Comparison of ENCODE assay signal across 8 cellular contexts in the genomic region with DNA sequence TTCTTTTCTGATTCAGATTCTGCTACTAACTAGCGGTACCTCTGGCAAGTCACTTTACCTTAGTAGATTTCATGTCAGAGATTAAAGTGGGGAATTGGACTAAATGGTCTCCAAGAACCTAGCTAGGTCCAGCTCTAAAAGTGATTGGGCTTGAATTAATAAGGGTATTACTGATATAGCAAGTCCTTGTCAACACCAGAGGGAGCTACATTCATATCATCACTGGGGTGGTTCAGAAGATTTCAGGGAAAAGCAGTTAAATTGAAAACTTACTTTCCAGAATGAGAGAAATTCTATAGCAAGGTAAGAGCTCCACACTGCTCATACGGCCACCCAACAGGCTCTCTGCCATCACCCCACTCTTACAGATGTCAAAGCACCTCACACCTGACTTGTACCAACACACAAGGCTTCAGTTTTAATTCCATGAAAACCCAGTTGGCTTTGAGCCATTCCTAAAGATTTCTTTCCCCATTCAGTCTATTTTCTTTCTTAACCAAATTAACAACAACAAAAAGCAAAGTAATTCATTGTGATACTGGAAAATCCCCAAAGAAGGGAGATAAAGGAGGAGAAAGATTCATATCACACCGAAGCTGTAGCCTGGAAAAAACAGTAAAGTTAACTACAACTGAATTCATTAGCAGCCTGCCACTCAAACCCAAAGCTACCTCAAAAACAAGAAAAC. TPM values are rescaled to one million over a fixed set of nuclear protein-coding genes. Genes with fewer than 3 reads are reported as not detected.
A peak's percentile ranks its signal among the peaks of the same experiment; 100 is the strongest.
DNase-seq lines count a peak whose midpoint lies in the region; ATAC-seq and TF ChIP-seq lines count a peak whose summit lies in the region.

No MANE protein-coding gene starts in this region.

- H3K36me3 ChIP-seq in left lung (peaks cover 3 to 12% of the 10 kb centered on the region in 2 donors), suprapubic skin (peaks cover 9% of the 10 kb centered on the region), upper lobe of left lung (peaks cover 0 to 12% (median 4%) of the 10 kb centered on the region in 4 donors)

- H3K9me3 ChIP-seq in left lung (no peaks in the 10 kb centered on the region), suprapubic skin (no peaks in the 10 kb centered on the region), upper lobe of left lung (no peaks in the 10 kb centered on the region)

- H3K27ac ChIP-seq in left lung, result no peak overlapping the region
- H3K27ac ChIP-seq in suprapubic skin, result no peak overlapping the region
- H3K27ac ChIP-seq in upper lobe of left lung, result no peak overlapping the region

- intact Hi-C loops in left lung (cut with DNase I), result no loop called here

- in situ Hi-C loops in astrocyte of the spinal cord (cut with HindIII; ENCODE audit: low sequenced_read_pairs), result no loop called here

- peak; percentile 30 for DNase-seq in D341Med (ENCODE audit: low spot score)
- peak; percentile 51 for DNase-seq in HT-29 (ENCODE audit: low spot score)
- peak; percentile 70 for DNase-seq in astrocyte of the spinal cord (ENCODE audit: low read depth, low spot score)
- DNase-seq in left lung, result no peak
- DNase-seq in suprapubic skin (ENCODE audit: low spot score in 2 of 2), result no peak
- no peak for DNase-seq in upper lobe of left lung

- TF ChIP-seq POLR2A in suprapubic skin (IDR thresholded peaks at IDR 0.05), result no peak
- no peak for TF ChIP-seq POLR2A in upper lobe of left lung (IDR thresholded peaks at IDR 0.05)

- H3K4me1 ChIP-seq in left lung (no peaks in the 10 kb centered on the region), suprapubic skin (no peaks in the 10 kb centered on the region), upper lobe of left lung (no peaks in the 10 kb centered on the region)

- WGBS in suprapubic skin, result 91% methylated on average over 3 of the region's 3 CpGs
- 88 to 92% methylated on average over 3 of the region's 3 CpGs for WGBS in upper lobe of left lung, 2 donors

- H3K4me3 ChIP-seq in astrocyte of the spinal cord (ENCODE audit: low read depth, low read length), result no peak overlapping the region
- H3K4me3 ChIP-seq in left lung, result no peak overlapping the region
- no peak overlapping the region for H3K4me3 ChIP-seq in suprapubic skin
- H3K4me3 ChIP-seq in upper lobe of left lung, result no peak overlapping the region

- H3K27me3 ChIP-seq in left lung (no peaks in the 10 kb centered on the region), suprapubic skin (no peaks in the 10 kb centered on the region), upper lobe of left lung (no peaks in the 10 kb centered on the region)

- peak; percentile 53 for ATAC-seq in left lung
- ATAC-seq in GM21717 (IDR thresholded peaks at IDR 0.05; ENCODE audit: unreplicated experiment), result no peak
- ATAC-seq in upper lobe of left lung (ENCODE audit: low FRiP score in 2 of 2), result no peak
- no peak for ATAC-seq in GM21515 (IDR thresholded peaks at IDR 0.05; ENCODE audit: unreplicated experiment)

- TF ChIP-seq EP300 in suprapubic skin (IDR thresholded peaks at IDR 0.05), result no peak
- TF ChIP-seq EP300 in upper lobe of left lung (IDR thresholded peaks at IDR 0.05), result no peak

- TF ChIP-seq CTCF in astrocyte of the spinal cord (IDR thresholded peaks at IDR 0.05; ENCODE audit: low read depth, low read length) (peak; percentile 56), left lung (IDR thresholded peaks at IDR 0.05) (peak in 1 of 2 donors; percentile 30), suprapubic skin (IDR thresholded peaks at IDR 0.05) (no peak), upper lobe of left lung (IDR thresholded peaks at IDR 0.05) (peak in 3 of 6 experiments; percentile 26 to 51 (median 41))

RNA-seq across cellular contexts. Expression of gene SPOCK2, which starts 38.0 kb away (rescaled TPM):
- total RNA-seq in HT-29 (2014; rRNA removed; shearing (Covaris generic)), result 0.08 and 0.34 TPM in 2 replicates
- total RNA-seq in left lung, result 100 to 1,000 TPM in 1 of 2 donors, 10 to 100 TPM in 1; 69.7 to 107 TPM
- total RNA-seq in suprapubic skin, result 1 to 10 TPM; 1.5 to 3.7 (median 1.8) TPM
- 100 to 1,000 TPM in 5 of 6 donors, 10 to 100 TPM in 1; 62.9 to 532 (median 159) TPM for total RNA-seq in upper lobe of left lung

Comparison
In these comparisons a context has a peak if more than half of its experiments do, and no peak if none do; other contexts are left out.
1. DNase-seq: peak in D341Med (single experiment), HT-29 (single experiment) and astrocyte of the spinal cord (single experiment); none in left lung (0 of 2), suprapubic skin (0 of 2) and upper lobe of left lung (0 of 2).
2. RNA of gene SPOCK2, which starts 38.0 kb away (total RNA-seq): 62.9 to 532 TPM in upper lobe of left lung and 69.7 to 107 TPM in left lung; 1.5 to 3.7 TPM in suprapubic skin and 0.08 to 0.34 TPM in HT-29; every median in the first group is over 10 times any median in the second.